In the genomic region with DNA sequence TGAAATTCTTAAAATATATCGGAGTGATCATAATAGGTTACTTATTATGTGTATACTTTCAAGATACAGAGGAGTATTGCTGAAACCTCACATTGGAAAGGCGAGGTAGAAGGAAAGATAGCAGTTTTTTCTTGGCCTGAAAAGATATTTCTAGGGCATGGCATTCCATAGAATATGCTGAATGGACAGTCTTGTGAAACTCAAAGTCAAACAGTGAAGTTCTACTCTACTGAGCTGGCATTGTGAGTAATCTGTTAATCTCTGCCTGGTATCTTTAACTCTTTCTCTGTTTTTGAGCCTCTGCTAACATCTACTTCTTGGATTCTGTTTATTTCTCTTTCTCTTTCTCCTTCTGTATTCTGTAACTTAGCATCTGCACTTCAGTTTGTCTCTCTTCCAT, we compare ENCODE assay signal across 23 cellular contexts.
"Had no signal": no experiment of that assay in that cellular context is flagged by ENCODE, and none has a peak within 500 bp of the region (broad histone marks: within the 10 kb centered on the region; RNA-seq: fewer than 3 reads in every experiment).

No MANE protein-coding gene starts in this region.

- H3K4me3 ChIP-seq: breast epithelium, SJSA1 had no signal

- H3K9me3 ChIP-seq: breast epithelium, SJSA1 had no signal

- DNase-seq: activated CD4-positive, alpha-beta memory T cell treated with anti-CD3 and anti-CD28 coated beads for 36 hours; activated CD4-positive, alpha-beta T cell treated with anti-CD3 and anti-CD28 coated beads, Interleukin-2, amount 10 ng/mL, durations not matched to agents 7 days and 5 days; activated CD4-positive, CD25-positive, alpha-beta regulatory T cell; activated CD8-positive, alpha-beta memory T cell treated with anti-CD3 and anti-CD28 coated beads for 24 hours; activated effector memory CD4-positive, alpha-beta T cell treated with anti-CD3 and anti-CD28 coated beads, Interleukin-2, amount 50 U/mL, for 16 hours; activated naive CD4-positive, alpha-beta T cell treated with anti-CD3 and anti-CD28 coated beads for 36 hours; activated T-cell treated with anti-CD3 and anti-CD28 coated beads, Interleukin-2, amount 50 U/mL, for 4 hours; aorta; central memory CD4-positive, alpha-beta T cell; MM.1S; NCI-H1105; NCI-H1436; NCI-H2029 treated with DMSO at 0.1 percent for 48 hours; NCI-H345; NCI-H510A treated with DMSO at 0.1 percent for 48 hours; NCI-H69; NK-92 treated with Interleukin-12 subunit alpha and Interleukin-12 subunit beta, amount 100 ng/mL, for 24 hours; SHP77 had no signal

- ATAC-seq: activated T-cell treated with anti-CD3 and anti-CD28 coated beads, Interleukin-2, amount 50 U/mL, for 4 hours; SK-N-SH treated with all-trans-retinoic acid at 6 μM for 48 hours had no signal

- H3K27ac ChIP-seq: breast epithelium, KMS-11, SJSA1 had no signal

- H3K4me2 ChIP-seq: KMS-11 had no signal

- H3K4me1 ChIP-seq: breast epithelium had no signal

- FAIRE-seq: RCC 7860 had no signal
